ENCODE assay signal across 8 cellular contexts in genomic region chr2:106582431-106583143, GRCh38.
DNase-seq lines count a peak whose midpoint lies in the region; ATAC-seq, FAIRE-seq and TF ChIP-seq lines count a peak whose summit lies in the region.

No MANE protein-coding gene starts in this region.

- peak; percentile 55 to 62 for ATAC-seq in CD4-positive, CD25-positive, alpha-beta regulatory T cell (ENCODE audit: low read depth in 2 of 2)
- ATAC-seq in GM19372 (IDR thresholded peaks at IDR 0.05; ENCODE audit: low read depth, unreplicated experiment) (peak; percentile 53), HG03558 (IDR thresholded peaks at IDR 0.05; ENCODE audit: extremely low read depth, unreplicated experiment) (peak; percentile 57), mucosa of descending colon (peak; percentile 91)
- ATAC-seq in activated CD8-positive, alpha-beta memory T cell treated with anti-CD3 and anti-CD28 coated beads, Interleukin-2, amount 10 ng/mL, durations not matched to agents 7 days and 5 days: peak; percentile 63

- TF ChIP-seq POLR2A in endothelial cell of umbilical vein (IDR thresholded peaks at IDR 0.05; ENCODE audit: low read depth, low read length): no peak

- peaks cover 61% of the 10 kb centered on the region for H3K27me3 Mint-ChIP-seq in CD4-positive, CD25-positive, alpha-beta regulatory T cell
- peaks cover 64% of the 10 kb centered on the region for H3K27me3 Mint-ChIP-seq in activated CD8-positive, alpha-beta memory T cell treated with anti-CD3 and anti-CD28 coated beads, Interleukin-2, amount 10 ng/mL, durations not matched to agents 7 days and 5 days

- peaks cover 0 to 17% (median 12%) of the 10 kb centered on the region in 4 donors for H3K4me1 Mint-ChIP-seq in CD4-positive, CD25-positive, alpha-beta regulatory T cell
- peaks cover 10% of the 10 kb centered on the region for H3K4me1 Mint-ChIP-seq in activated CD8-positive, alpha-beta memory T cell treated with anti-CD3 and anti-CD28 coated beads, Interleukin-2, amount 10 ng/mL, durations not matched to agents 7 days and 5 days

- peaks cover 12% of the 10 kb centered on the region for H3K4me1 ChIP-seq in CD4-positive, CD25-positive, alpha-beta regulatory T cell (ENCODE audit: control insufficient read depth, insufficient read depth, low read length, poor library complexity, severe bottlenecking)
- H3K4me1 ChIP-seq in endothelial cell of umbilical vein (ENCODE audit: control insufficient read depth, extremely low read depth, insufficient read depth, low read length) (no peaks in the 10 kb centered on the region), mucosa of descending colon (ENCODE audit: low read depth) (peaks cover 8% of the 10 kb centered on the region)

- dilution Hi-C loops in endothelial cell of umbilical vein (cut with MboI; ENCODE audit: extremely low pct_ligation_motif_present, low sequenced_read_pairs): no loop called here

- H3K9me1 ChIP-seq in endothelial cell of umbilical vein (replicated peaks; ENCODE audit: control insufficient read depth, extremely low read depth, insufficient read depth, low read length): no peaks in the 10 kb centered on the region

- intact Hi-C loops in endothelial cell of umbilical vein (cut with micrococcal nuclease): loop anchor here (1.0 to 5.0 kb wide), 3 partner anchors 40 to 478 kb away; partner anchors contain the start of gene UXS1
- intact Hi-C loops in mucosa of descending colon (cut with DNase I, micrococcal nuclease): no loop called here

- H3K36me3 Mint-ChIP-seq in CD4-positive, CD25-positive, alpha-beta regulatory T cell: no peaks in the 10 kb centered on the region
- H3K36me3 Mint-ChIP-seq in activated CD8-positive, alpha-beta memory T cell treated with anti-CD3 and anti-CD28 coated beads, Interleukin-2, amount 10 ng/mL, durations not matched to agents 7 days and 5 days: no peaks in the 10 kb centered on the region

- peak overlapping the region; percentile 53 for H2AFZ ChIP-seq in endothelial cell of umbilical vein (ENCODE audit: low read depth, low read length)

- CTCF ChIA-PET in activated CD8-positive, alpha-beta memory T cell treated with anti-CD3 and anti-CD28 coated beads, Interleukin-2, amount 10 ng/mL, durations not matched to agents 7 days and 5 days (lab: Charles Lee): interaction anchor here (0.6 to 2.1 kb wide), 22 partner anchors 9 to 1231 kb away, joined by 3 to 14 read pairs (median 4); no protein-coding TSS in a partner anchor
- CTCF ChIA-PET in endothelial cell of umbilical vein (lab: Charles Lee): interaction anchor here (0.6 to 1.7 kb wide), 14 partner anchors 9 to 1038 kb away, joined by 3 to 11 read pairs (median 4); no protein-coding TSS in a partner anchor

- no peaks in the 10 kb centered on the region for H3K9me3 ChIP-seq in CD4-positive, CD25-positive, alpha-beta regulatory T cell (ENCODE audit: control insufficient read depth in 2 of 2, low read length in 2 of 2)
- H3K9me3 ChIP-seq in endothelial cell of umbilical vein (replicated peaks; ENCODE audit: control insufficient read depth, insufficient read depth, low read length): no peaks in the 10 kb centered on the region
- H3K9me3 ChIP-seq in mucosa of descending colon: no peaks in the 10 kb centered on the region

- H3K4me3 ChIP-seq in CD4-positive, CD25-positive, alpha-beta regulatory T cell (ENCODE audit: low read depth, low read length): peak overlapping the region; percentile 79
- peak overlapping the region in 1 of 3 experiments; percentile 44 for H3K4me3 ChIP-seq in endothelial cell of umbilical vein (replicated peaks in 1 of 3; ENCODE audit: insufficient read depth in 1 of 3, low read depth in 1 of 3, low read length in 3 of 3)
- no peak overlapping the region for H3K4me3 ChIP-seq in mucosa of descending colon

- H3K4me2 ChIP-seq in endothelial cell of umbilical vein (ENCODE audit: insufficient read depth, low read length): peak overlapping the region; percentile 79

- BruUV-seq in endothelial cell of umbilical vein (replicated peaks; lab: Mats Ljungman, UMichigan): no TSS peak

- no peaks in the 10 kb centered on the region for H3K9me3 Mint-ChIP-seq in CD4-positive, CD25-positive, alpha-beta regulatory T cell
- H3K9me3 Mint-ChIP-seq in activated CD8-positive, alpha-beta memory T cell treated with anti-CD3 and anti-CD28 coated beads, Interleukin-2, amount 10 ng/mL, durations not matched to agents 7 days and 5 days (ENCODE audit: low read depth): no peaks in the 10 kb centered on the region

- H3K36me3 ChIP-seq in CD4-positive, CD25-positive, alpha-beta regulatory T cell (ENCODE audit: control insufficient read depth, insufficient read depth, low read length): no peaks in the 10 kb centered on the region
- H3K36me3 ChIP-seq in endothelial cell of umbilical vein (ENCODE audit: control insufficient read depth in 2 of 2, extremely low read depth in 1 of 2, insufficient read depth in 2 of 2, low read length in 2 of 2) (no peaks in the 10 kb centered on the region), mucosa of descending colon (ENCODE audit: low read depth) (no peaks in the 10 kb centered on the region)

- H3K79me2 ChIP-seq in endothelial cell of umbilical vein (ENCODE audit: control insufficient read depth, insufficient read depth, low read length): no peaks in the 10 kb centered on the region

- peaks cover 16% of the 10 kb centered on the region for H3K27me3 ChIP-seq in CD4-positive, CD25-positive, alpha-beta regulatory T cell (ENCODE audit: control insufficient read depth, insufficient read depth, low read length)
- H3K27me3 ChIP-seq in endothelial cell of umbilical vein (ENCODE audit: control insufficient read depth in 2 of 2, insufficient read depth in 2 of 2, low read length in 2 of 2): no peaks in the 10 kb centered on the region

- POLR2A ChIA-PET in endothelial cell of umbilical vein (lab: Charles Lee): no interaction called here

- FAIRE-seq in endothelial cell of umbilical vein (lab: Jason Lieb, UNC): peak; percentile 91

- peak overlapping the region; percentile 51 to 92 (median 91) for H3K4me3 Mint-ChIP-seq in CD4-positive, CD25-positive, alpha-beta regulatory T cell
- H3K4me3 Mint-ChIP-seq in activated CD8-positive, alpha-beta memory T cell treated with anti-CD3 and anti-CD28 coated beads, Interleukin-2, amount 10 ng/mL, durations not matched to agents 7 days and 5 days: peak overlapping the region; percentile 79

- H3K27ac Mint-ChIP-seq in CD4-positive, CD25-positive, alpha-beta regulatory T cell: no peak overlapping the region
- H3K27ac Mint-ChIP-seq in activated CD8-positive, alpha-beta memory T cell treated with anti-CD3 and anti-CD28 coated beads, Interleukin-2, amount 10 ng/mL, durations not matched to agents 7 days and 5 days: peak overlapping the region; percentile 56

- no peaks in the 10 kb centered on the region for H4K20me1 ChIP-seq in endothelial cell of umbilical vein (replicated peaks; ENCODE audit: control insufficient read depth, extremely low read depth, insufficient read depth, low read length)

- TF ChIP-seq CTCF in endothelial cell of umbilical vein (IDR thresholded peaks at IDR 0.05; ENCODE audit: extremely low read depth in 1 of 2, insufficient read depth in 1 of 2, low read depth in 1 of 2, low read length in 2 of 2) (peak; percentile 88), mucosa of descending colon (IDR thresholded peaks at IDR 0.05) (peak; percentile 79)

- no peak overlapping the region for H3K9ac ChIP-seq in endothelial cell of umbilical vein (replicated peaks; ENCODE audit: extremely low read depth, insufficient read depth, low read length)

- H3K27ac ChIP-seq in CD4-positive, CD25-positive, alpha-beta regulatory T cell (ENCODE audit: insufficient read depth, low read length, poor library complexity, severe bottlenecking): no peak overlapping the region
- H3K27ac ChIP-seq in endothelial cell of umbilical vein (ENCODE audit: insufficient read depth, low read depth, low read length): no peak overlapping the region

- peak; percentile 18 to 68 (median 59) for DNase-seq in CD4-positive, CD25-positive, alpha-beta regulatory T cell
- DNase-seq in NCI-H82 treated with DMSO at 0.1 percent for 48 hours (lab: John Stamatoyannopoulos, UW; ENCODE audit: unreplicated experiment): peak; percentile 61
- peak; percentile 70 for DNase-seq in activated CD8-positive, alpha-beta memory T cell treated with anti-CD3 and anti-CD28 coated beads, Interleukin-2, amount 10 ng/mL, durations not matched to agents 7 days and 5 days
- peak; percentile 74 for DNase-seq in endothelial cell of umbilical vein (ENCODE audit: low read depth, low spot score)
- DNase-seq in mucosa of descending colon: peak; percentile 58 to 78 (median 74)
- peak; percentile 73 for DNase-seq in stimulated activated CD8-positive, alpha-beta memory T cell treated with anti-CD3 and anti-CD28 coated beads, Interleukin-4, amount 100 ng/mL, for 48 hours

TF ChIP-seq in endothelial cell of umbilical vein, 7 proteins besides CTCF, POLR2A, EP300 and RAD21:
- no peak for TF ChIP-seq JUN (IDR thresholded peaks at IDR 0.05; ENCODE audit: borderline replicate concordance, insufficient read depth, insufficient read length, low read depth)
- TF ChIP-seq GATA2 (IDR thresholded peaks at IDR 0.05; ENCODE audit: insufficient read depth, insufficient read length, low read depth, low read length): no peak
- no peak for TF ChIP-seq FOS (IDR thresholded peaks at IDR 0.05; ENCODE audit: borderline replicate concordance, insufficient read depth, low read length)
- TF ChIP-seq POLR2AphosphoS5 (IDR thresholded peaks at IDR 0.05; ENCODE audit: insufficient read depth, low read depth, low read length): no peak
- TF ChIP-seq MAX (IDR thresholded peaks at IDR 0.05; ENCODE audit: insufficient read depth, insufficient read length): no peak
- TF ChIP-seq MYC (IDR thresholded peaks at IDR 0.05; ENCODE audit: low read depth, low read length): no peak
- TF ChIP-seq EZH2 (IDR thresholded peaks at IDR 0.05; ENCODE audit: borderline replicate concordance, low read depth, low read length, severe bottlenecking): no peak
